ENCODE assay signal across 8 cellular contexts in genomic region chr1:161305872-161306519, GRCh38. TPM values are rescaled to one million over a fixed set of nuclear protein-coding genes. Genes with fewer than 3 reads are reported as not detected.
A peak's percentile ranks its signal among the peaks of the same experiment; 100 is the strongest.
DNase-seq lines count a peak whose midpoint lies in the region; ATAC-seq, FAIRE-seq and TF ChIP-seq lines count a peak whose summit lies in the region.

No MANE protein-coding gene starts in this region.

- H3K27me3 ChIP-seq in WERI-Rb-1 (ENCODE audit: insufficient read depth, low read depth, severe bottlenecking) (no peaks in the 10 kb centered on the region), bronchial epithelial cell (ENCODE audit: control insufficient read depth, insufficient read depth, low read length) (no peaks in the 10 kb centered on the region)

- ATAC-seq in GM21576 (IDR thresholded peaks at IDR 0.05; ENCODE audit: unreplicated experiment): peak; percentile 75

- H3K4me3 ChIP-seq in WERI-Rb-1 (ENCODE audit: low read depth, low read length): no peak overlapping the region
- peak overlapping the region; percentile 76 for H3K4me3 ChIP-seq in bronchial epithelial cell (ENCODE audit: low read depth, low read length)

- H3K36me3 ChIP-seq in WERI-Rb-1 (no peaks in the 10 kb centered on the region), bronchial epithelial cell (ENCODE audit: control insufficient read depth, insufficient read depth, low read length) (no peaks in the 10 kb centered on the region)

- no peak for FAIRE-seq in bronchial epithelial cell (lab: Jason Lieb, UNC)

- H3K9me3 ChIP-seq in WERI-Rb-1 (ENCODE audit: severe bottlenecking): no peaks in the 10 kb centered on the region

- DNase-seq in CMK (ENCODE audit: low read depth): peak; percentile 86
- DNase-seq in NCI-H1105 (lab: John Stamatoyannopoulos, UW): peak; percentile 80
- peak; percentile 24 for DNase-seq in WERI-Rb-1
- peak; percentile 82 for DNase-seq in bronchial epithelial cell (ENCODE audit: low read depth)
- DNase-seq in iris pigment epithelial cell (ENCODE audit: low read depth): peak; percentile 51
- DNase-seq in stimulated activated CD4-positive, alpha-beta T cell treated with anti-CD3 and anti-CD28 coated beads, Interleukin-12 subunit alpha, Interleukin-12 subunit beta, amount 100 ng/mL, for 24 hours (ENCODE audit: low read depth in 2 of 2): peak; percentile 63 to 78
- DNase-seq in NK-92 (lab: John Stamatoyannopoulos, UW; ENCODE audit: unreplicated experiment): no peak

- no peak for TF ChIP-seq CTCF in WERI-Rb-1 (IDR thresholded peaks at IDR 0.05; ENCODE audit: low read depth, low read length)
- peak; percentile 60 for TF ChIP-seq CTCF in bronchial epithelial cell (IDR thresholded peaks at IDR 0.05; ENCODE audit: insufficient read depth, low read length, severe bottlenecking)

- H3K27ac ChIP-seq in WERI-Rb-1: no peak overlapping the region

RNA-seq across cellular contexts. Expression of gene MPZ, which starts 3.8 kb away (rescaled TPM):
- under 0.01 and 0.13 TPM in 2 replicates for total RNA-seq in bronchial epithelial cell

RNA-seq across cellular contexts. Expression of gene SDHC, which starts 8.2 kb away (rescaled TPM):
- total RNA-seq in bronchial epithelial cell: 14.8 and 15.0 TPM in 2 replicates

RNA-seq across cellular contexts. Expression of gene PCP4L1, which starts 47.5 kb away (rescaled TPM):
- total RNA-seq in bronchial epithelial cell: 0.26 and 3.5 TPM in 2 replicates
